Comparison of ENCODE assay signal across 2 cellular contexts in the genomic region with DNA sequence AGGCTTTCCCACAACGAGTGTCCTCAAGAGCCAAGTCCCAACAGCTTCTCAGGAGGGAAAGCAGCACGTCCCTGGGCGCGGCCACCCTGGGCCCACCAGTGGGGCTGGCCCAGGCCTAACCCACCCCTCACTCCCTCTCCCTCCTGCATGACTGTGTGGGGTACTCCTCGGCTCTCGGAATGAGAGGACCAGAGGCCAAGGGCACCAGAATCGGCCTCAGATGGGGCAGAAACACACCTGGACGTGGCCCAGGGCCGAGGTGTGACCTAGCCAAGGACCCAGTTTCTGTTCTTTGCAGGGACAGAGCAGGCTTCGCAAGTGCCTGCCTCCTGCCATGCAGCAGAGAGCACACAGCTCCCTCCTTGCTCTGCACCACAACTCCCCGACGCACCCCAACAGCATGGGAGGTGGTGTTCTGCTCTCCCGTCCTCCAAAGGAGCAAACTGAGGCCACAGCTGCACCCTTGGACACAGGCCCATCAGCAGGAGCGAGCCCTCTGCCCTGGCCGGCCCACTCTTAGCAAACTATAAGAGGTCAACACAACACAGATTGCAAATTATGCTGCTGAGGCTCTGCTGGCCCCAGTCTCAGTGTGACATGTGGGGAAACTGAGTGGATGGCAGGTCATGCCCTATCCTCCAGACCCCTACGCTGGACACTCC.
TF ChIP-seq lines count a peak whose summit lies in the region.

No MANE protein-coding gene starts in this region.

TF ChIP-seq in IMR-90, 13 proteins besides CTCF, POLR2A, EP300 and RAD21 (continued from another document):
- TF ChIP-seq USF2 (IDR thresholded peaks at IDR 0.05; ENCODE audit: low read depth, low read length) (no peak), SMC3 (IDR thresholded peaks at IDR 0.05; ENCODE audit: low read depth, low read length) (no peak), CHD1 (IDR thresholded peaks at IDR 0.05; ENCODE audit: low read depth, low read length) (no peak), RFX5 (IDR thresholded peaks at IDR 0.05; ENCODE audit: low read depth, low read length) (no peak), RCOR1 (IDR thresholded peaks at IDR 0.05; ENCODE audit: insufficient replicate concordance, low read length) (no peak), BHLHE40 (IDR thresholded peaks at IDR 0.05; ENCODE audit: low read depth, low read length) (no peak), CEBPB (IDR thresholded peaks at IDR 0.05; ENCODE audit: low read depth, low read length) (no peak), FOS (IDR thresholded peaks at IDR 0.05; ENCODE audit: low read depth, low read length) (no peak), MAFK (IDR thresholded peaks at IDR 0.05; ENCODE audit: low read depth, low read length) (no peak), ELK1 (IDR thresholded peaks at IDR 0.05; ENCODE audit: borderline replicate concordance, low read depth, low read length) (no peak)

TF ChIP-seq in liver, 16 proteins besides CTCF, POLR2A, EP300 and RAD21 (continued from another document):
- TF ChIP-seq, protein P1, sequence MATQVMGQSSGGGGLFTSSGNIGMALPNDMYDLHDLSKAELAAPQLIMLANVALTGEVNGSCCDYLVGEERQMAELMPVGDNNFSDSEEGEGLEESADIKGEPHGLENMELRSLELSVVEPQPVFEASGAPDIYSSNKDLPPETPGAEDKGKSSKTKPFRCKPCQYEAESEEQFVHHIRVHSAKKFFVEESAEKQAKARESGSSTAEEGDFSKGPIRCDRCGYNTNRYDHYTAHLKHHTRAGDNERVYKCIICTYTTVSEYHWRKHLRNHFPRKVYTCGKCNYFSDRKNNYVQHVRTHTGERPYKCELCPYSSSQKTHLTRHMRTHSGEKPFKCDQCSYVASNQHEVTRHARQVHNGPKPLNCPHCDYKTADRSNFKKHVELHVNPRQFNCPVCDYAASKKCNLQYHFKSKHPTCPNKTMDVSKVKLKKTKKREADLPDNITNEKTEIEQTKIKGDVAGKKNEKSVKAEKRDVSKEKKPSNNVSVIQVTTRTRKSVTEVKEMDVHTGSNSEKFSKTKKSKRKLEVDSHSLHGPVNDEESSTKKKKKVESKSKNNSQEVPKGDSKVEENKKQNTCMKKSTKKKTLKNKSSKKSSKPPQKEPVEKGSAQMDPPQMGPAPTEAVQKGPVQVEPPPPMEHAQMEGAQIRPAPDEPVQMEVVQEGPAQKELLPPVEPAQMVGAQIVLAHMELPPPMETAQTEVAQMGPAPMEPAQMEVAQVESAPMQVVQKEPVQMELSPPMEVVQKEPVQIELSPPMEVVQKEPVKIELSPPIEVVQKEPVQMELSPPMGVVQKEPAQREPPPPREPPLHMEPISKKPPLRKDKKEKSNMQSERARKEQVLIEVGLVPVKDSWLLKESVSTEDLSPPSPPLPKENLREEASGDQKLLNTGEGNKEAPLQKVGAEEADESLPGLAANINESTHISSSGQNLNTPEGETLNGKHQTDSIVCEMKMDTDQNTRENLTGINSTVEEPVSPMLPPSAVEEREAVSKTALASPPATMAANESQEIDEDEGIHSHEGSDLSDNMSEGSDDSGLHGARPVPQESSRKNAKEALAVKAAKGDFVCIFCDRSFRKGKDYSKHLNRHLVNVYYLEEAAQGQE (IDR thresholded peaks at IDR 0.05): no peak
- TF ChIP-seq NR2F2 (IDR thresholded peaks at IDR 0.05): no peak
- peak in 1 of 2 donors; percentile 59 for TF ChIP-seq RXRA (IDR thresholded peaks at IDR 0.05)
